ENCODE assay signal across 1 cellular context in the genomic region with DNA sequence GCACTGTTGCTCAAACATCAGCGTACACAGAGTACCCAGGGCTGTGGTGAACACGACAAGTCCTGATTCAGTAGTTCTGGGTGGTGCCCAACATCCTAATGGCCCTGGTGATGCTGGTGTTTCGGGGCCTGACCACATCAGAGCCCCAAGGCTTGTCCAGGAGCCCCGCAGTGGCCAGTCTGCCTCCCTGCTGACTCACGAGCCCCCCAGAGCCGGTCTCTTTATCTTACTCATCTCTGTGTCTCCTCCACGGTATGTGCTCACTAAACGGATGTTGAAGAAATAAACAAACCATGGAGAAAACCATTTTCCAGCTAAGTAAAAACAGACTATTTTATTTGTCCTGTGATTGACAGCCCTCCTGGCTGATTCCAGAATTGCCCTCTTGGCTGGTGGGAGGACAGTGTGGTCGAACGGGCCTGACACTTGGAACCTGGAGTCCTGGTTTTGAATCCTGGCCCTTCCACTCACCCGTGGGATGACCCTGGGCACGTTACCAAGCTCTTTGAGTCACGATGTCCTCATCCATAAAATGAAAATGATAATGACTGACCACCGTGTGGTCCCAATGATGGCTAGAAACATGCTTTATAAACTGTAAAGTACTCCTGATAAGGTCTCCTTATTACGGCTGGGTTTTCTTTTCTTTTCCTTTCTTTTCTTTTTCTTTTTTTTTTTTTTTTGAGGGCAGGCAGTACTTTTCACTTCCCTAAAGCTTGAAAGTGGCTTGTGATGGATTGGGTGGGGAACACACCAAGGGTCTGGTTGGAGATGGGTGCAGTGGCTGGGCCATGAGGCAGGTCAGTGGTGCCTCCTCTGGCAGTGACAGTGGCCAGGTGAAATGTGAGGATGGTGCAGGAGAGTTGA.
TF ChIP-seq lines count a peak whose summit lies in the region.

No MANE protein-coding gene starts in this region.

TF ChIP-seq in H1, 55 proteins besides CTCF, POLR2A, EP300 and RAD21:
- TF ChIP-seq CTBP2 (IDR thresholded peaks at IDR 0.05; ENCODE audit: borderline replicate concordance, insufficient read depth, insufficient read length, low read length) (no peak), JUND (IDR thresholded peaks at IDR 0.05; ENCODE audit: low read length) (no peak), NANOG (IDR thresholded peaks at IDR 0.05; ENCODE audit: insufficient read depth, low read depth, low read length, poor library complexity, severe bottlenecking) (no peak), CEBPB (IDR thresholded peaks at IDR 0.05; ENCODE audit: low read depth, low read length) (no peak), RFX5 (IDR thresholded peaks at IDR 0.05; ENCODE audit: borderline replicate concordance, low read depth, low read length) (no peak), POU5F1 (IDR thresholded peaks at IDR 0.05; ENCODE audit: low read depth, low read length) (no peak), RBBP5 (IDR thresholded peaks at IDR 0.05; ENCODE audit: borderline replicate concordance, low read depth, low read length) (no peak), SIRT6 (IDR thresholded peaks at IDR 0.05; ENCODE audit: low read length) (no peak)
- TF ChIP-seq, protein P1, sequence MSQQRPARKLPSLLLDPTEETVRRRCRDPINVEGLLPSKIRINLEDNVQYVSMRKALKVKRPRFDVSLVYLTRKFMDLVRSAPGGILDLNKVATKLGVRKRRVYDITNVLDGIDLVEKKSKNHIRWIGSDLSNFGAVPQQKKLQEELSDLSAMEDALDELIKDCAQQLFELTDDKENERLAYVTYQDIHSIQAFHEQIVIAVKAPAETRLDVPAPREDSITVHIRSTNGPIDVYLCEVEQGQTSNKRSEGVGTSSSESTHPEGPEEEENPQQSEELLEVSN (IDR thresholded peaks at IDR 0.05), result no peak
